8 cellular contexts compared by ENCODE assay signal in genomic region chr10:103853428-103854264, GRCh38. TPM values are rescaled to one million over a fixed set of nuclear protein-coding genes. Genes with fewer than 3 reads are reported as not detected.
DNase-seq lines count a peak whose midpoint lies in the region; ATAC-seq and TF ChIP-seq lines count a peak whose summit lies in the region.

No MANE protein-coding gene starts in this region.

- H3K27ac ChIP-seq in CD4-positive, alpha-beta memory T cell (ENCODE audit: low read depth, low read length): no peak overlapping the region
- H3K27ac ChIP-seq in PC-3 (ENCODE audit: low read length) (no peak overlapping the region), esophagus squamous epithelium (peak overlapping the region; percentile 86 to 93 (median 90)), trophoblast cell (ENCODE audit: low read depth, low read length) (no peak overlapping the region)

- H3K9ac ChIP-seq in PC-3 (ENCODE audit: low read length) (no peak overlapping the region), trophoblast cell (ENCODE audit: low read length) (no peak overlapping the region)

- no peak overlapping the region for H4K91ac ChIP-seq in trophoblast cell (ENCODE audit: low read depth, low read length)

- peak overlapping the region; percentile 93 for H3K4me2 ChIP-seq in PC-3 (ENCODE audit: low read length)
- peak overlapping the region; percentile 91 for H3K4me2 ChIP-seq in trophoblast cell (ENCODE audit: low read length)

- H3K4me1 Mint-ChIP-seq in CD4-positive, alpha-beta memory T cell: peaks cover 8 to 20% (median 14%) of the 10 kb centered on the region in 4 donors

- no peak overlapping the region for H2BK12ac ChIP-seq in trophoblast cell (ENCODE audit: low read length)

- BruUV-seq in PC-3 (replicated peaks; lab: Mats Ljungman, UMichigan): TSS peak; percentile 25

- POLR2A ChIA-PET in CD4-positive, alpha-beta memory T cell (lab: Charles Lee; ENCODE audit: partially characterized antibody): interaction anchor here (1.0 to 2.0 kb wide), 3 partner anchors 90 to 139 kb away, joined by 3 to 5 read pairs (median 4); no protein-coding TSS in a partner anchor
- POLR2A ChIA-PET in PC-3 (lab: Charles Lee; ENCODE audit: unreplicated experiment): no interaction called here

- H3F3A ChIP-seq in PC-3 (ENCODE audit: low read length, unreplicated experiment): no peaks in the 10 kb centered on the region

- H2BK5ac ChIP-seq in trophoblast cell (ENCODE audit: low read depth, low read length, poor library complexity): no peak overlapping the region

- H2BK120ac ChIP-seq in trophoblast cell (ENCODE audit: insufficient read depth, low read length, poor library complexity): no peak overlapping the region

- no peak overlapping the region for H3K4me3 ChIP-seq in CD4-positive, alpha-beta memory T cell (ENCODE audit: low read length in 2 of 2)
- H3K4me3 ChIP-seq in PC-3 (ENCODE audit: low read length) (peak overlapping the region; percentile 74), esophagus squamous epithelium (peak overlapping the region; percentile 71 to 87 (median 84)), trophoblast cell (ENCODE audit: low read depth, low read length) (no peak overlapping the region)

- no peaks in the 10 kb centered on the region for H3K9me3 ChIP-seq in CD4-positive, alpha-beta memory T cell (ENCODE audit: control insufficient read depth in 1 of 2, low read length in 2 of 2)
- H3K9me3 ChIP-seq in PC-3 (ENCODE audit: low read length) (no peaks in the 10 kb centered on the region), esophagus squamous epithelium (no peaks in the 10 kb centered on the region), trophoblast cell (ENCODE audit: insufficient read depth, low read depth, low read length) (no peaks in the 10 kb centered on the region)

- peaks cover 0 to 9% of the 10 kb centered on the region in 2 donors for H3K36me3 Mint-ChIP-seq in CD4-positive, alpha-beta memory T cell

- peaks cover 17 to 22% of the 10 kb centered on the region in 2 donors for H3K27me3 Mint-ChIP-seq in CD4-positive, alpha-beta memory T cell

- no peak for TF ChIP-seq POLR2A in esophagus squamous epithelium (IDR thresholded peaks at IDR 0.05)

- peak overlapping the region in 2 of 7 donors; percentile 23 to 55 for H3K27ac Mint-ChIP-seq in CD4-positive, alpha-beta memory T cell

- no peak overlapping the region for H3K23ac ChIP-seq in trophoblast cell (ENCODE audit: low read length)

- ATAC-seq in PC-3: no peak
- ATAC-seq in GM21367 (IDR thresholded peaks at IDR 0.05; ENCODE audit: unreplicated experiment): no peak

- in situ Hi-C loops in ACHN (cut with HindIII; ENCODE audit: low pct_ligation_motif_present, low pct_unique_long_range_greater_than_20kb, low sequenced_read_pairs): loop anchor here (25.0 kb wide), 1 partner anchor 141 kb away; no protein-coding TSS in a partner anchor

- H3K79me2 ChIP-seq in PC-3 (ENCODE audit: low read length): peaks cover 7% of the 10 kb centered on the region; the same call in 1 of the 2 replicates
- H3K79me2 ChIP-seq in trophoblast cell (ENCODE audit: control insufficient read depth, insufficient read depth, low read length, poor library complexity): peaks cover 2% of the 10 kb centered on the region

- no peak overlapping the region for H4K12ac ChIP-seq in trophoblast cell (ENCODE audit: low read depth, low read length)

- no peak overlapping the region for H2AK5ac ChIP-seq in trophoblast cell (ENCODE audit: low read length)

- 26 to 45% methylated on average over 9 of the region's 9 CpGs for WGBS in esophagus squamous epithelium, 2 donors
- no CpG with 5 or more reads among the region's 9 CpGs for WGBS in trophoblast cell (ENCODE audit: extremely low coverage, insufficient coverage, insufficient read length)

- H3K18ac ChIP-seq in trophoblast cell (ENCODE audit: low read length): no peak overlapping the region

- H3K4me1 ChIP-seq in CD4-positive, alpha-beta memory T cell (ENCODE audit: insufficient read depth, low read length): peaks cover 18% of the 10 kb centered on the region
- peaks cover 29% of the 10 kb centered on the region for H3K4me1 ChIP-seq in PC-3 (ENCODE audit: insufficient read depth, low read length)
- H3K4me1 ChIP-seq in esophagus squamous epithelium: peaks cover 43 to 81% (median 58%) of the 10 kb centered on the region in 3 donors
- peaks cover 5 to 11% of the 10 kb centered on the region in 2 experiments for H3K4me1 ChIP-seq in trophoblast cell (ENCODE audit: control insufficient read depth in 1 of 2, insufficient read depth in 2 of 2, low read length in 2 of 2)

- H3K36me3 ChIP-seq in CD4-positive, alpha-beta memory T cell (ENCODE audit: insufficient read depth, low read length): no peaks in the 10 kb centered on the region
- no peaks in the 10 kb centered on the region for H3K36me3 ChIP-seq in PC-3 (ENCODE audit: low read depth, low read length)
- no peaks in the 10 kb centered on the region for H3K36me3 ChIP-seq in esophagus squamous epithelium
- H3K36me3 ChIP-seq in trophoblast cell (ENCODE audit: control insufficient read depth in 1 of 2, insufficient read depth in 2 of 2, low read length in 2 of 2): no peaks in the 10 kb centered on the region

- H2AFZ ChIP-seq in PC-3 (ENCODE audit: low read length) (no peak overlapping the region), trophoblast cell (ENCODE audit: insufficient read depth, low read length, poor library complexity) (no peak overlapping the region)

- H3K4me3 Mint-ChIP-seq in CD4-positive, alpha-beta memory T cell: peak overlapping the region; percentile 83 to 91 (median 86)

- CTCF ChIA-PET in CD4-positive, alpha-beta memory T cell (lab: Charles Lee; ENCODE audit: partially characterized antibody): interaction anchor here (0.9 to 4.4 kb wide), 8 partner anchors 7 to 168 kb away, joined by 3 to 45 read pairs (median 7); no protein-coding TSS in a partner anchor
- CTCF ChIA-PET in PC-3 (lab: Charles Lee): no interaction called here

- intact Hi-C loops in CD4-positive, alpha-beta memory T cell (cut with micrococcal nuclease): loop anchor here (10.0 kb wide), 2 partner anchors 49 to 249 kb away; no protein-coding TSS in a partner anchor
- intact Hi-C loops in PC-3 (cut with micrococcal nuclease): no loop called here
- intact Hi-C loops in esophagus squamous epithelium (cut with DNase I): loop anchor here (10.0 kb wide), 1 partner anchor 69 kb away; no protein-coding TSS in a partner anchor

- H3K14ac ChIP-seq in trophoblast cell (ENCODE audit: low read length): no peak overlapping the region

- DNase-seq in CD4-positive, alpha-beta memory T cell: no peak
- DNase-seq in PC-3: no peak
- no peak for DNase-seq in esophagus squamous epithelium (lab: John Stamatoyannopoulos, UW)
- DNase-seq in trophoblast cell: no peak
- DNase-seq in ACHN: no peak
- no peak for DNase-seq in COR-L47 (lab: John Stamatoyannopoulos, UW)
- DNase-seq in activated CD4-positive, alpha-beta T cell treated with anti-CD3 and anti-CD28 coated beads for 48 hours: no peak

- no peak overlapping the region for H4K8ac ChIP-seq in trophoblast cell (ENCODE audit: low read depth, low read length)

- no peaks in the 10 kb centered on the region for H3K9me2 ChIP-seq in PC-3 (replicated peaks; ENCODE audit: low read length)

- peaks cover 2% of the 10 kb centered on the region for H3K79me1 ChIP-seq in trophoblast cell (ENCODE audit: low read length)

- no peak overlapping the region for H3K4ac ChIP-seq in trophoblast cell (ENCODE audit: low read depth, low read length)

- TF ChIP-seq CTCF in PC-3 (conservative IDR thresholded peaks at IDR 0.05; ENCODE audit: low read depth, low read length) (no peak), esophagus squamous epithelium (IDR thresholded peaks at IDR 0.05) (no peak)

- H3K9me3 Mint-ChIP-seq in CD4-positive, alpha-beta memory T cell: no peaks in the 10 kb centered on the region

- H4K20me1 ChIP-seq in PC-3 (ENCODE audit: low read length): no peaks in the 10 kb centered on the region

- H3K27me3 ChIP-seq in CD4-positive, alpha-beta memory T cell (ENCODE audit: insufficient read depth, low read length): peaks cover 8% of the 10 kb centered on the region
- no peaks in the 10 kb centered on the region for H3K27me3 ChIP-seq in PC-3 (ENCODE audit: low read length)
- no peaks in the 10 kb centered on the region for H3K27me3 ChIP-seq in esophagus squamous epithelium
- H3K27me3 ChIP-seq in trophoblast cell (ENCODE audit: insufficient read depth, low read length): no peaks in the 10 kb centered on the region

RNA-seq across cellular contexts. Expression of gene SH3PXD2A, which starts 1.7 kb away (rescaled TPM):
- total RNA-seq in CD4-positive, alpha-beta memory T cell: 10 to 100 TPM; 16.9 to 17.5 TPM
- polyA plus RNA-seq in CD4-positive, alpha-beta memory T cell: under 1 TPM; 0.39 to 0.77 TPM
- 2.9 and 3.4 TPM in 2 replicates for total RNA-seq in PC-3 (2014; rRNA removed)
- total RNA-seq in esophagus squamous epithelium: 10 to 100 TPM; 25.1 to 57.8 (median 42.7) TPM
- polyA plus RNA-seq in trophoblast cell (2013): 8.3 and 8.6 TPM in 2 replicates

Comparison
In these comparisons a context has a peak if more than half of its experiments do, and no peak if none do; other contexts are left out.
1. H3K27ac ChIP-seq: peak in esophagus squamous epithelium (4 of 4); none in CD4-positive, alpha-beta memory T cell (single experiment), PC-3 (single experiment) and trophoblast cell (single experiment).
2. H3K4me3 ChIP-seq: peak in PC-3 (single experiment) and esophagus squamous epithelium (4 of 4); none in CD4-positive, alpha-beta memory T cell (0 of 2) and trophoblast cell (single experiment).